27 cellular contexts compared by ENCODE assay signal in the genomic region with DNA sequence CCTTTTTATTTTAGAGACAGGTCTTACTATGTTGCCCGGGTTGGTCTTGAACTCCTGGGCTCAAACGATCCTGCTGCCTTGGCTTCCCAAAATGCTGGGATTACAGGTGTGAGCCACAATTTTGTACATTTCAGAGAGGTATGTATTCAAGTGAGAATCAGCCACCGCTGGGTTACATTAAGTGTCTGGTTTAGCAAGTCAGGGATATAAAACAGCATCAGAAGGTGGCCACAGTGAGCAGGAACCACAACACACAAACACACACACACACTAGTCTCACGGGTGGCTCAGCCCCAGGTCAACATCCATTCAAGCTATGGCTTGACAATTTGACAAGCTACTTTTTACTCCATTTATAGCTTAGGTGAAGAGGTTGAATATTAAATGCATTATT. TPM values are rescaled to one million over a fixed set of nuclear protein-coding genes. Genes with fewer than 3 reads are reported as not detected.
A peak's percentile ranks its signal among the peaks of the same experiment; 100 is the strongest.
DNase-seq lines count a peak whose midpoint lies in the region; ATAC-seq, FAIRE-seq and TF ChIP-seq lines count a peak whose summit lies in the region.
"Had no signal": no experiment of that assay in that cellular context is flagged by ENCODE, and none has a peak within 500 bp of the region (broad histone marks: within the 10 kb centered on the region; RNA-seq: fewer than 3 reads in every experiment).

No MANE protein-coding gene starts in this region.

- no peaks in the 10 kb centered on the region for H3K4me1 ChIP-seq in breast epithelium
- H3K4me1 ChIP-seq: BE2C, SJCRH30 had no signal

- no peak overlapping the region for H3K4me3 ChIP-seq in breast epithelium
- H3K4me3 ChIP-seq: K562, SJCRH30 had no signal

- H3K27me3 Mint-ChIP-seq in MCF 10A (ENCODE audit: insufficient read depth, unreplicated experiment), result peaks cover 16% of the 10 kb centered on the region

- H3K4me1 Mint-ChIP-seq in MCF 10A (ENCODE audit: insufficient read depth, unreplicated experiment), result peaks cover 28% of the 10 kb centered on the region

- CTCF ChIA-PET in MCF 10A (lab: Yijun Ruan, JAX), result interaction anchor here (0.6 to 1.8 kb wide), 4 partner anchors 9 to 86 kb away, joined by 3 to 5 read pairs (median 3); no protein-coding TSS in a partner anchor

- no TSS peak for BruUV-seq in MCF 10A (replicated peaks; lab: Mats Ljungman, UMichigan)

- peak; percentile 51 for ATAC-seq in esophagus mucosa
- no peak for ATAC-seq in GM19035 (IDR thresholded peaks at IDR 0.05; ENCODE audit: unreplicated experiment)
- ATAC-seq: K562, SK-N-SH treated with all-trans-retinoic acid at 6 μM for 48 hours, T-cell had no signal

- DNase-seq in breast epithelium (ENCODE audit: low spot score in 2 of 2) (no peak), MCF 10A (ENCODE audit: unreplicated experiment) (no peak), SW480 (ENCODE audit: low spot score) (peak; percentile 71), urothelium cell line (ENCODE audit: low spot score) (no peak), NCI-H82 (lab: John Stamatoyannopoulos, UW) (no peak)
- no peak for DNase-seq in activated CD4-positive, alpha-beta T cell treated with anti-CD3 and anti-CD28 coated beads for 4 hours
- DNase-seq: 8988T, ACHN, BE2C, DMS153, DND-41, Kasumi-1, NCI-H345, NCI-H524, NCI-H748 treated with DMSO at 0.1 percent for 48 hours, SJCRH30, T-cell had no signal

- H3K36me3 ChIP-seq in breast epithelium, result no peaks in the 10 kb centered on the region
- H3K36me3 ChIP-seq: BE2C, SJCRH30 had no signal

- intact Hi-C loops in breast epithelium (cut with DNase I; ENCODE audit: low total_unique reads) (loop anchor here (10.0 kb wide), 1 partner anchor 82 kb away; the partner anchor contains the start of gene KLK10), MCF 10A (cut with micrococcal nuclease) (loop anchor here (5.0 kb wide), 1 partner anchor 725 kb away; no protein-coding TSS in a partner anchor)

- H3K9me3 Mint-ChIP-seq in MCF 10A (ENCODE audit: unreplicated experiment), result peaks cover 13% of the 10 kb centered on the region
- H3K9me3 Mint-ChIP-seq: T-cell had no signal

- TF ChIP-seq POLR2A in breast epithelium (IDR thresholded peaks at IDR 0.05), result no peak

- H3K4me3 Mint-ChIP-seq in MCF 10A (ENCODE audit: unreplicated experiment), result no peak overlapping the region
- H3K4me3 Mint-ChIP-seq: T-cell had no signal

- POLR2A ChIA-PET in MCF 10A (lab: Yijun Ruan, JAX), result interaction anchor here (0.7 kb wide), 1 partner anchor 137 kb away, joined by 3 read pairs; no protein-coding TSS in a partner anchor

- FAIRE-seq in urothelium cell line (lab: Jason Lieb, UNC), result peak; percentile 56
- FAIRE-seq: GM12892, GM19239, H1, K562 had no signal

- no peak overlapping the region for H3K27ac Mint-ChIP-seq in MCF 10A (ENCODE audit: low read depth, unreplicated experiment)
- H3K27ac Mint-ChIP-seq: T-cell had no signal

- H3K36me3 Mint-ChIP-seq in MCF 10A (ENCODE audit: insufficient read depth, unreplicated experiment), result no peaks in the 10 kb centered on the region
- H3K36me3 Mint-ChIP-seq: T-cell had no signal

- TF ChIP-seq CTCF in breast epithelium (IDR thresholded peaks at IDR 0.05) (no peak), MCF 10A (IDR thresholded peaks at IDR 0.05; ENCODE audit: unreplicated experiment) (no peak)

- H3K27me3 ChIP-seq in breast epithelium, result peaks cover 0 to 4% of the 10 kb centered on the region in 2 donors
- H3K27me3 ChIP-seq: SJCRH30 had no signal

- H3K9me3 ChIP-seq in breast epithelium, result no peaks in the 10 kb centered on the region
- H3K9me3 ChIP-seq: BE2C, SJCRH30 had no signal

- peak overlapping the region; percentile 30 to 75 for H3K27ac ChIP-seq in breast epithelium
- H3K27ac ChIP-seq: HL-60, SJCRH30 had no signal

RNA-seq across cellular contexts. Expression of gene KLK5, which starts 20.2 kb away (rescaled TPM):
- 100 to 1,000 TPM in 1 of 3 donors, 10 to 100 TPM in 1, not detected in 1; 16.1 to 182 TPM for total RNA-seq in breast epithelium
- total RNA-seq in MCF 10A (2022), result 0.19 TPM in 1 of 2 replicates, not detected in the other
- total RNA-seq in esophagus mucosa, result 93.9 TPM
- total RNA-seq: HT1080, K562, M059J, SJCRH30, T-cell had no signal

RNA-seq across cellular contexts. Expression of gene KLK4, which starts 21.5 kb away (rescaled TPM):
- total RNA-seq in breast epithelium, result not detected
- not detected in 2 replicates for total RNA-seq in MCF 10A (2022)
- total RNA-seq in esophagus mucosa, result not detected
- total RNA-seq: H1, HT1080, K562, M059J, T-cell had no signal

RNA-seq across cellular contexts. Expression of gene KLK6, which starts 36.7 kb away (rescaled TPM):
- 10 to 100 TPM in 1 of 3 donors, under 1 TPM in 1, not detected in 1; 0.98 to 14.8 TPM for total RNA-seq in breast epithelium
- total RNA-seq in MCF 10A (2022), result not detected in 2 replicates
- 106 TPM for total RNA-seq in esophagus mucosa
- total RNA-seq: HT1080, K562, SJCRH30, T-cell had no signal

RNA-seq across cellular contexts. Expression of gene KLK7, which starts 51.0 kb away (rescaled TPM):
- total RNA-seq in breast epithelium (100 to 1,000 TPM in 1 of 3 donors, 1 to 10 TPM in 1, not detected in 1; 7.5 to 103 TPM), MCF 10A (2022) (not detected in 2 replicates), esophagus mucosa (146 TPM)
- total RNA-seq: HT1080, K562, M059J, SJCRH30, T-cell had no signal

RNA-seq across cellular contexts. Expression of gene KLK2, which starts 59.4 kb away (rescaled TPM):
- 10 to 100 TPM in 1 of 3 donors, under 1 TPM in 2; 0.44 to 14.7 (median 0.48) TPM for total RNA-seq in breast epithelium
- not detected in 2 replicates for total RNA-seq in MCF 10A (2022)
- not detected for total RNA-seq in esophagus mucosa
- total RNA-seq: H1, HT1080, M059J, SJCRH30, T-cell had no signal
